In the genomic region with DNA sequence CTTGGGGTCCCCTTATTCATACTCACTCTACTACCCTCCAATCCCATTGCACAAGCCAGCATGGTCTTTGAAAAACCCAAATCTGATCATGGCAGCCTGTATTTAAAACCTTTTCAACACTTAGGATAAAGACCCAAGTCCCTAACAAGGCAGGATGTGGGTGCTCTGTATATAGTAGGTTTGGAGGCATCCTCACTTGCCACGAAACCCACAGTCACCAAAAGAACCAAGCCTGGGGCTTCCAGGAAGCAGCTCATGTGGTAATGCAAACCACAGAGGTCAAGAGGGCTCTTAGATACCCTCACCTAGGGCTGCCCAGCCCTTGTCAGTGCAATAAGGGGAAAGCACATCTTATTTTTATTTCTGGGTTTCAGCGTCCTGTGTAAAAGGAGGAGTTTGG, we compare ENCODE assay signal across 14 cellular contexts.
"Had no signal": no experiment of that assay in that cellular context is flagged by ENCODE, and none has a peak within 500 bp of the region (broad histone marks: within the 10 kb centered on the region; RNA-seq: fewer than 3 reads in every experiment).

No MANE protein-coding gene starts in this region.

- H3K36me3 Mint-ChIP-seq: activated naive CD8-positive, alpha-beta T cell; naive thymus-derived CD4-positive, alpha-beta T cell; type B pancreatic cell had no signal

- H3K4me3 ChIP-seq: breast epithelium, lower lobe of right lung, prostate gland, suprapubic skin had no signal

- DNase-seq: activated effector memory CD4-positive, alpha-beta T cell treated with Interleukin-2 at 50 U/mL for 16 hours; activated T-cell treated with anti-CD3 and anti-CD28 coated beads for 4 hours; anterior cingulate cortex; left cardiac atrium; lower lobe of right lung; naive thymus-derived CD4-positive, alpha-beta T cell; stimulated activated CD4-positive, alpha-beta T cell treated with anti-CD3 and anti-CD28 coated beads, Interleukin-2, amount 100 ng/mL, for 24 hours; stimulated activated naive CD4-positive, alpha-beta T cell had no signal

- H3K27ac Mint-ChIP-seq: activated naive CD8-positive, alpha-beta T cell; naive thymus-derived CD4-positive, alpha-beta T cell; type B pancreatic cell had no signal

- H3K4me3 Mint-ChIP-seq: activated naive CD8-positive, alpha-beta T cell; type B pancreatic cell had no signal

- H3K27ac ChIP-seq: breast epithelium, lower lobe of right lung, prostate gland, suprapubic skin had no signal

- ATAC-seq: left cardiac atrium; lower lobe of right lung; naive thymus-derived CD4-positive, alpha-beta T cell; sciatic nerve had no signal

- H3K27me3 ChIP-seq: breast epithelium, suprapubic skin had no signal

- H3K9me3 ChIP-seq: breast epithelium, lower lobe of right lung, prostate gland, suprapubic skin had no signal

- H3K4me1 ChIP-seq: breast epithelium, prostate gland had no signal

- H3K36me3 ChIP-seq: breast epithelium, lower lobe of right lung, prostate gland, suprapubic skin had no signal
